In the genomic region with DNA sequence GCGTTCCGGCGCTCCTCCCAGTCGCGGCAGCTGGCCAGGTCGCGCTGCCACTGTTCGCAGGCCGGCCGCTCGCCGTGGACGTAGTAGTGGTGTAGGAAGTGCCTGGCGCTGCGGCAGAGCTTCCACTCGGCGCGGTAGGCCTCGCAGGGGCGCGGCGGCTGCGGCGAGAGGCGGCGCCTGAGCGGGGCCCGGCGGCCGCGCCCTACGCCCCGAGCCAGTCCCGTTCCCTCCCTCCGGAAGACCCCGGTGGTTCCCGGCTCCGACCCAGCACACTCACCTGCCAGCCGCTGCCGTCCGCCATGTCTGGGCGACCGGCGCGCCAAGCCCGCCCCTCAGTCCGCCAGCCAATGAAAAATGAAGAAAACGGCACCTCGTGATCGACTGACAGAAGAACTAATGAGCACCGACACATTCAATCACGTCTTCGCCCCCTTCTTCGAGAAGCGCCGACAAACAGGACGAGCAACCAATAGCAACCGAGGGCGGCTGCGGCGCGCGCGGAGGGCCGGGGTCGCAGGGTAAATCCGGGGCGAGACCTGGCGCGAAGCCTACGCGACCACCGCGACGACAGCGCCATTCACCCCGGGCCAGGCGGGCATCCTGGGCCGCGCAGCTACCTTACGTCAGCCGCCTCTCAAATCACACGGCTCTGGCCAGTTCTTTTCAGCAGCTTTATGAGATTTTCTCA, we compare ENCODE assay signal across 1 cellular context.
TF ChIP-seq lines count a peak whose summit lies in the region.

A gene with protein sequence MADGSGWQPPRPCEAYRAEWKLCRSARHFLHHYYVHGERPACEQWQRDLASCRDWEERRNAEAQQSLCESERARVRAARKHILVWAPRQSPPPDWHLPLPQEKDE (minus strand): TSS at position 324 of the 688 bp plus-strand sequence. CDS start 23 bp downstream, at position 301.

TF ChIP-seq in GM12878, 131 proteins besides CTCF, POLR2A, EP300 and RAD21 (continued from another document and continues in another):
- TF ChIP-seq, protein P1, sequence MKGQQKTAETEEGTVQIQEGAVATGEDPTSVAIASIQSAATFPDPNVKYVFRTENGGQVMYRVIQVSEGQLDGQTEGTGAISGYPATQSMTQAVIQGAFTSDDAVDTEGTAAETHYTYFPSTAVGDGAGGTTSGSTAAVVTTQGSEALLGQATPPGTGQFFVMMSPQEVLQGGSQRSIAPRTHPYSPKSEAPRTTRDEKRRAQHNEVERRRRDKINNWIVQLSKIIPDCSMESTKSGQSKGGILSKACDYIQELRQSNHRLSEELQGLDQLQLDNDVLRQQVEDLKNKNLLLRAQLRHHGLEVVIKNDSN (IDR thresholded peaks at IDR 0.05; ENCODE audit: borderline replicate concordance, extremely low read length, insufficient read depth, low read depth, low read length): peak; percentile 70
- peak; percentile 66; the same call in 1 of the 2 replicates for TF ChIP-seq POLR2AphosphoS5 (IDR thresholded peaks at IDR 0.05; ENCODE audit: low read length)
- peak; percentile 51; the same call in 1 of the 2 replicates for TF ChIP-seq ZSCAN29 (IDR thresholded peaks at IDR 0.05)
- TF ChIP-seq, protein P2, sequence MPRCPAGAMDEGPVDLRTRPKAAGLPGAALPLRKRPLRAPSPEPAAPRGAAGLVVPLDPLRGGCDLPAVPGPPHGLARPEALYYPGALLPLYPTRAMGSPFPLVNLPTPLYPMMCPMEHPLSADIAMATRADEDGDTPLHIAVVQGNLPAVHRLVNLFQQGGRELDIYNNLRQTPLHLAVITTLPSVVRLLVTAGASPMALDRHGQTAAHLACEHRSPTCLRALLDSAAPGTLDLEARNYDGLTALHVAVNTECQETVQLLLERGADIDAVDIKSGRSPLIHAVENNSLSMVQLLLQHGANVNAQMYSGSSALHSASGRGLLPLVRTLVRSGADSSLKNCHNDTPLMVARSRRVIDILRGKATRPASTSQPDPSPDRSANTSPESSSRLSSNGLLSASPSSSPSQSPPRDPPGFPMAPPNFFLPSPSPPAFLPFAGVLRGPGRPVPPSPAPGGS (IDR thresholded peaks at IDR 0.05; ENCODE audit: borderline replicate concordance, insufficient read depth, low read depth, low read length, poor library complexity, severe bottlenecking): no peak
- TF ChIP-seq SIN3A (IDR thresholded peaks at IDR 0.05; ENCODE audit: low read depth, low read length): 0 out of 2 replicates have a peak, but pooled peaks have one; percentile 42
- no peak for TF ChIP-seq KDM1A (IDR thresholded peaks at IDR 0.05; ENCODE audit: borderline replicate concordance)
- no peak for TF ChIP-seq ESRRA (IDR thresholded peaks at IDR 0.05; ENCODE audit: low read length)
- TF ChIP-seq, protein P3, sequence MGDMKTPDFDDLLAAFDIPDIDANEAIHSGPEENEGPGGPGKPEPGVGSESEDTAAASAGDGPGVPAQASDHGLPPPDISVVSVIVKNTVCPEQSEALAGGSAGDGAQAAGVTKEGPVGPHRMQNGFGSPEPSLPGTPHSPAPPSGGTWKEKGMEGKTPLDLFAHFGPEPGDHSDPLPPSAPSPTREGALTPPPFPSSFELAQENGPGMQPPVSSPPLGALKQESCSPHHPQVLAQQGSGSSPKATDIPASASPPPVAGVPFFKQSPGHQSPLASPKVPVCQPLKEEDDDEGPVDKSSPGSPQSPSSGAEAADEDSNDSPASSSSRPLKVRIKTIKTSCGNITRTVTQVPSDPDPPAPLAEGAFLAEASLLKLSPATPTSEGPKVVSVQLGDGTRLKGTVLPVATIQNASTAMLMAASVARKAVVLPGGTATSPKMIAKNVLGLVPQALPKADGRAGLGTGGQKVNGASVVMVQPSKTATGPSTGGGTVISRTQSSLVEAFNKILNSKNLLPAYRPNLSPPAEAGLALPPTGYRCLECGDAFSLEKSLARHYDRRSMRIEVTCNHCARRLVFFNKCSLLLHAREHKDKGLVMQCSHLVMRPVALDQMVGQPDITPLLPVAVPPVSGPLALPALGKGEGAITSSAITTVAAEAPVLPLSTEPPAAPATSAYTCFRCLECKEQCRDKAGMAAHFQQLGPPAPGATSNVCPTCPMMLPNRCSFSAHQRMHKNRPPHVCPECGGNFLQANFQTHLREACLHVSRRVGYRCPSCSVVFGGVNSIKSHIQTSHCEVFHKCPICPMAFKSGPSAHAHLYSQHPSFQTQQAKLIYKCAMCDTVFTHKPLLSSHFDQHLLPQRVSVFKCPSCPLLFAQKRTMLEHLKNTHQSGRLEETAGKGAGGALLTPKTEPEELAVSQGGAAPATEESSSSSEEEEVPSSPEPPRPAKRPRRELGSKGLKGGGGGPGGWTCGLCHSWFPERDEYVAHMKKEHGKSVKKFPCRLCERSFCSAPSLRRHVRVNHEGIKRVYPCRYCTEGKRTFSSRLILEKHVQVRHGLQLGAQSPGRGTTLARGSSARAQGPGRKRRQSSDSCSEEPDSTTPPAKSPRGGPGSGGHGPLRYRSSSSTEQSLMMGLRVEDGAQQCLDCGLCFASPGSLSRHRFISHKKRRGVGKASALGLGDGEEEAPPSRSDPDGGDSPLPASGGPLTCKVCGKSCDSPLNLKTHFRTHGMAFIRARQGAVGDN (IDR thresholded peaks at IDR 0.05): peak; percentile 65; the same call in 1 of the 2 replicates
- TF ChIP-seq, protein P4, sequence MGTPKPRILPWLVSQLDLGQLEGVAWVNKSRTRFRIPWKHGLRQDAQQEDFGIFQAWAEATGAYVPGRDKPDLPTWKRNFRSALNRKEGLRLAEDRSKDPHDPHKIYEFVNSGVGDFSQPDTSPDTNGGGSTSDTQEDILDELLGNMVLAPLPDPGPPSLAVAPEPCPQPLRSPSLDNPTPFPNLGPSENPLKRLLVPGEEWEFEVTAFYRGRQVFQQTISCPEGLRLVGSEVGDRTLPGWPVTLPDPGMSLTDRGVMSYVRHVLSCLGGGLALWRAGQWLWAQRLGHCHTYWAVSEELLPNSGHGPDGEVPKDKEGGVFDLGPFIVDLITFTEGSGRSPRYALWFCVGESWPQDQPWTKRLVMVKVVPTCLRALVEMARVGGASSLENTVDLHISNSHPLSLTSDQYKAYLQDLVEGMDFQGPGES (IDR thresholded peaks at IDR 0.05): peak; percentile 91
- TF ChIP-seq SP1 (IDR thresholded peaks at IDR 0.05; ENCODE audit: low read depth, low read length): peak; percentile 96
- TF ChIP-seq, protein P5, sequence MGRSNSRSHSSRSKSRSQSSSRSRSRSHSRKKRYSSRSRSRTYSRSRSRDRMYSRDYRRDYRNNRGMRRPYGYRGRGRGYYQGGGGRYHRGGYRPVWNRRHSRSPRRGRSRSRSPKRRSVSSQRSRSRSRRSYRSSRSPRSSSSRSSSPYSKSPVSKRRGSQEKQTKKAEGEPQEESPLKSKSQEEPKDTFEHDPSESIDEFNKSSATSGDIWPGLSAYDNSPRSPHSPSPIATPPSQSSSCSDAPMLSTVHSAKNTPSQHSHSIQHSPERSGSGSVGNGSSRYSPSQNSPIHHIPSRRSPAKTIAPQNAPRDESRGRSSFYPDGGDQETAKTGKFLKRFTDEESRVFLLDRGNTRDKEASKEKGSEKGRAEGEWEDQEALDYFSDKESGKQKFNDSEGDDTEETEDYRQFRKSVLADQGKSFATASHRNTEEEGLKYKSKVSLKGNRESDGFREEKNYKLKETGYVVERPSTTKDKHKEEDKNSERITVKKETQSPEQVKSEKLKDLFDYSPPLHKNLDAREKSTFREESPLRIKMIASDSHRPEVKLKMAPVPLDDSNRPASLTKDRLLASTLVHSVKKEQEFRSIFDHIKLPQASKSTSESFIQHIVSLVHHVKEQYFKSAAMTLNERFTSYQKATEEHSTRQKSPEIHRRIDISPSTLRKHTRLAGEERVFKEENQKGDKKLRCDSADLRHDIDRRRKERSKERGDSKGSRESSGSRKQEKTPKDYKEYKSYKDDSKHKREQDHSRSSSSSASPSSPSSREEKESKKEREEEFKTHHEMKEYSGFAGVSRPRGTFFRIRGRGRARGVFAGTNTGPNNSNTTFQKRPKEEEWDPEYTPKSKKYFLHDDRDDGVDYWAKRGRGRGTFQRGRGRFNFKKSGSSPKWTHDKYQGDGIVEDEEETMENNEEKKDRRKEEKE (IDR thresholded peaks at IDR 0.05): no peak
- TF ChIP-seq ZNF207 (IDR thresholded peaks at IDR 0.05; ENCODE audit: borderline replicate concordance): peak; percentile 37; the same call in 1 of the 2 replicates
- TF ChIP-seq ASH2L (IDR thresholded peaks at IDR 0.05; ENCODE audit: borderline replicate concordance, low read depth): 0 out of 2 replicates have a peak, but pooled peaks have one; percentile 74
- TF ChIP-seq BHLHE40 (IDR thresholded peaks at IDR 0.05; ENCODE audit: borderline replicate concordance in 1 of 2, low read depth in 2 of 2, low read length in 1 of 2): peak in 1 of 2 experiments; percentile 74; a peak in 2 of 4 replicates
- TF ChIP-seq POU2F2 (IDR thresholded peaks at IDR 0.05; ENCODE audit: borderline replicate concordance, low read depth, low read length): 0 out of 3 replicates have a peak, but pooled peaks have one; percentile 56
- peak; percentile 65 for TF ChIP-seq MXI1 (IDR thresholded peaks at IDR 0.05; ENCODE audit: low read depth, low read length)
- TF ChIP-seq KLF5 (IDR thresholded peaks at IDR 0.05; ENCODE audit: partially characterized antibody): peak; percentile 16
- no peak for TF ChIP-seq MTA2 (IDR thresholded peaks at IDR 0.05; ENCODE audit: low read depth)
- TF ChIP-seq YY1 (IDR thresholded peaks at IDR 0.05; ENCODE audit: low read depth, low read length): peak; percentile 95
- no peak for TF ChIP-seq TARDBP (IDR thresholded peaks at IDR 0.05; ENCODE audit: borderline replicate concordance)
- peak; percentile 90; the same call in 1 of the 2 replicates for TF ChIP-seq LARP7 (IDR thresholded peaks at IDR 0.05)
- TF ChIP-seq, protein P6, sequence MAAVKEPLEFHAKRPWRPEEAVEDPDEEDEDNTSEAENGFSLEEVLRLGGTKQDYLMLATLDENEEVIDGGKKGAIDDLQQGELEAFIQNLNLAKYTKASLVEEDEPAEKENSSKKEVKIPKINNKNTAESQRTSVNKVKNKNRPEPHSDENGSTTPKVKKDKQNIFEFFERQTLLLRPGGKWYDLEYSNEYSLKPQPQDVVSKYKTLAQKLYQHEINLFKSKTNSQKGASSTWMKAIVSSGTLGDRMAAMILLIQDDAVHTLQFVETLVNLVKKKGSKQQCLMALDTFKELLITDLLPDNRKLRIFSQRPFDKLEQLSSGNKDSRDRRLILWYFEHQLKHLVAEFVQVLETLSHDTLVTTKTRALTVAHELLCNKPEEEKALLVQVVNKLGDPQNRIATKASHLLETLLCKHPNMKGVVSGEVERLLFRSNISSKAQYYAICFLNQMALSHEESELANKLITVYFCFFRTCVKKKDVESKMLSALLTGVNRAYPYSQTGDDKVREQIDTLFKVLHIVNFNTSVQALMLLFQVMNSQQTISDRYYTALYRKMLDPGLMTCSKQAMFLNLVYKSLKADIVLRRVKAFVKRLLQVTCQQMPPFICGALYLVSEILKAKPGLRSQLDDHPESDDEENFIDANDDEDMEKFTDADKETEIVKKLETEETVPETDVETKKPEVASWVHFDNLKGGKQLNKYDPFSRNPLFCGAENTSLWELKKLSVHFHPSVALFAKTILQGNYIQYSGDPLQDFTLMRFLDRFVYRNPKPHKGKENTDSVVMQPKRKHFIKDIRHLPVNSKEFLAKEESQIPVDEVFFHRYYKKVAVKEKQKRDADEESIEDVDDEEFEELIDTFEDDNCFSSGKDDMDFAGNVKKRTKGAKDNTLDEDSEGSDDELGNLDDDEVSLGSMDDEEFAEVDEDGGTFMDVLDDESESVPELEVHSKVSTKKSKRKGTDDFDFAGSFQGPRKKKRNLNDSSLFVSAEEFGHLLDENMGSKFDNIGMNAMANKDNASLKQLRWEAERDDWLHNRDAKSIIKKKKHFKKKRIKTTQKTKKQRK (IDR thresholded peaks at IDR 0.05; ENCODE audit: low read depth, low read length): peak; percentile 89
- TF ChIP-seq NFIC (IDR thresholded peaks at IDR 0.05; ENCODE audit: low read depth, low read length): no peak
- TF ChIP-seq TCF3 (IDR thresholded peaks at IDR 0.05; ENCODE audit: borderline replicate concordance, insufficient read depth, low read depth, low read length): 0 out of 2 replicates have a peak, but pooled peaks have one; percentile 35
- TF ChIP-seq, protein P7, sequence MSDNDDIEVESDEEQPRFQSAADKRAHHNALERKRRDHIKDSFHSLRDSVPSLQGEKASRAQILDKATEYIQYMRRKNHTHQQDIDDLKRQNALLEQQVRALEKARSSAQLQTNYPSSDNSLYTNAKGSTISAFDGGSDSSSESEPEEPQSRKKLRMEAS (IDR thresholded peaks at IDR 0.05; ENCODE audit: low read depth, low read length): no peak; the same call in 1 of the 2 replicates
- peak; percentile 63; the same call in 1 of the 2 replicates for TF ChIP-seq NR2F1 (conservative IDR thresholded peaks at IDR 0.05)
- TF ChIP-seq, protein P8, sequence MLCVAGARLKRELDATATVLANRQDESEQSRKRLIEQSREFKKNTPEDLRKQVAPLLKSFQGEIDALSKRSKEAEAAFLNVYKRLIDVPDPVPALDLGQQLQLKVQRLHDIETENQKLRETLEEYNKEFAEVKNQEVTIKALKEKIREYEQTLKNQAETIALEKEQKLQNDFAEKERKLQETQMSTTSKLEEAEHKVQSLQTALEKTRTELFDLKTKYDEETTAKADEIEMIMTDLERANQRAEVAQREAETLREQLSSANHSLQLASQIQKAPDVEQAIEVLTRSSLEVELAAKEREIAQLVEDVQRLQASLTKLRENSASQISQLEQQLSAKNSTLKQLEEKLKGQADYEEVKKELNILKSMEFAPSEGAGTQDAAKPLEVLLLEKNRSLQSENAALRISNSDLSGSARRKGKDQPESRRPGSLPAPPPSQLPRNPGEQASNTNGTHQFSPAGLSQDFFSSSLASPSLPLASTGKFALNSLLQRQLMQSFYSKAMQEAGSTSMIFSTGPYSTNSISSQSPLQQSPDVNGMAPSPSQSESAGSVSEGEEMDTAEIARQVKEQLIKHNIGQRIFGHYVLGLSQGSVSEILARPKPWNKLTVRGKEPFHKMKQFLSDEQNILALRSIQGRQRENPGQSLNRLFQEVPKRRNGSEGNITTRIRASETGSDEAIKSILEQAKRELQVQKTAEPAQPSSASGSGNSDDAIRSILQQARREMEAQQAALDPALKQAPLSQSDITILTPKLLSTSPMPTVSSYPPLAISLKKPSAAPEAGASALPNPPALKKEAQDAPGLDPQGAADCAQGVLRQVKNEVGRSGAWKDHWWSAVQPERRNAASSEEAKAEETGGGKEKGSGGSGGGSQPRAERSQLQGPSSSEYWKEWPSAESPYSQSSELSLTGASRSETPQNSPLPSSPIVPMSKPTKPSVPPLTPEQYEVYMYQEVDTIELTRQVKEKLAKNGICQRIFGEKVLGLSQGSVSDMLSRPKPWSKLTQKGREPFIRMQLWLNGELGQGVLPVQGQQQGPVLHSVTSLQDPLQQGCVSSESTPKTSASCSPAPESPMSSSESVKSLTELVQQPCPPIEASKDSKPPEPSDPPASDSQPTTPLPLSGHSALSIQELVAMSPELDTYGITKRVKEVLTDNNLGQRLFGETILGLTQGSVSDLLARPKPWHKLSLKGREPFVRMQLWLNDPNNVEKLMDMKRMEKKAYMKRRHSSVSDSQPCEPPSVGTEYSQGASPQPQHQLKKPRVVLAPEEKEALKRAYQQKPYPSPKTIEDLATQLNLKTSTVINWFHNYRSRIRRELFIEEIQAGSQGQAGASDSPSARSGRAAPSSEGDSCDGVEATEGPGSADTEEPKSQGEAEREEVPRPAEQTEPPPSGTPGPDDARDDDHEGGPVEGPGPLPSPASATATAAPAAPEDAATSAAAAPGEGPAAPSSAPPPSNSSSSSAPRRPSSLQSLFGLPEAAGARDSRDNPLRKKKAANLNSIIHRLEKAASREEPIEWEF (IDR thresholded peaks at IDR 0.05; ENCODE audit: insufficient replicate concordance, low read depth, low read length): no peak
- TF ChIP-seq, protein P9, sequence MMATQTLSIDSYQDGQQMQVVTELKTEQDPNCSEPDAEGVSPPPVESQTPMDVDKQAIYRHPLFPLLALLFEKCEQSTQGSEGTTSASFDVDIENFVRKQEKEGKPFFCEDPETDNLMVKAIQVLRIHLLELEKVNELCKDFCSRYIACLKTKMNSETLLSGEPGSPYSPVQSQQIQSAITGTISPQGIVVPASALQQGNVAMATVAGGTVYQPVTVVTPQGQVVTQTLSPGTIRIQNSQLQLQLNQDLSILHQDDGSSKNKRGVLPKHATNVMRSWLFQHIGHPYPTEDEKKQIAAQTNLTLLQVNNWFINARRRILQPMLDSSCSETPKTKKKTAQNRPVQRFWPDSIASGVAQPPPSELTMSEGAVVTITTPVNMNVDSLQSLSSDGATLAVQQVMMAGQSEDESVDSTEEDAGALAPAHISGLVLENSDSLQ (IDR thresholded peaks at IDR 0.05): peak; percentile 99
- peak; percentile 80 for TF ChIP-seq POLR2AphosphoS2 (IDR thresholded peaks at IDR 0.05; ENCODE audit: low read depth, low read length)
